Comparison of ENCODE assay signal across 13 cellular contexts in genomic region chr11:34235189-34235588, GRCh38.
DNase-seq lines count a peak whose midpoint lies in the region; ATAC-seq and TF ChIP-seq lines count a peak whose summit lies in the region.
"Had no signal": no experiment of that assay in that cellular context is flagged by ENCODE, and none has a peak within 500 bp of the region (broad histone marks: within the 10 kb centered on the region; RNA-seq: fewer than 3 reads in every experiment).

No MANE protein-coding gene starts in this region.

- ATAC-seq in HG02642 (IDR thresholded peaks at IDR 0.05; ENCODE audit: poor library complexity, unreplicated experiment) (peak; percentile 29), T-helper 17 cell (peak; percentile 44)
- no peak for ATAC-seq in stimulated activated naive B cell treated with anti-CD40 and anti-IgM and Interleukin-4, amounts not matched to agents 10 μg/mL and 1 μg/mL and 100 μg/mL, for 72 hours (replicated peaks)

- no peaks in the 10 kb centered on the region for H3K27me3 ChIP-seq in Caco-2 (replicated peaks; ENCODE audit: control insufficient read depth, insufficient read depth, low read length)
- H3K27me3 ChIP-seq: right atrium auricular region had no signal

- POLR2A ChIA-PET in Caco-2 (lab: Charles Lee), result no interaction called here

- H3K9me3 Mint-ChIP-seq in activated T-cell treated with anti-CD3 and anti-CD28 coated beads, Interleukin-2, amount 50 U/mL, for 24 hours, result no peaks in the 10 kb centered on the region
- peaks cover 0 to 1% of the 10 kb centered on the region in 2 donors for H3K9me3 Mint-ChIP-seq in stimulated activated naive B cell treated with anti-CD40 and anti-IgM and Interleukin-4, amounts not matched to agents 10 μg/mL and 1 μg/mL and 100 μg/mL, for 72 hours
- H3K9me3 Mint-ChIP-seq in Caco-2 (ENCODE audit: unreplicated experiment), result no peaks in the 10 kb centered on the region

- no peak overlapping the region for H3K4me3 ChIP-seq in Caco-2 (ENCODE audit: low read depth, low read length)
- H3K4me3 ChIP-seq: right atrium auricular region, SK-N-MC had no signal

- H3K36me3 Mint-ChIP-seq in activated T-cell treated with anti-CD3 and anti-CD28 coated beads, Interleukin-2, amount 50 U/mL, for 24 hours (ENCODE audit: low read depth), result no peaks in the 10 kb centered on the region
- H3K36me3 Mint-ChIP-seq in T-helper 17 cell (ENCODE audit: low read depth) (no peaks in the 10 kb centered on the region), Caco-2 (ENCODE audit: insufficient read depth, unreplicated experiment) (no peaks in the 10 kb centered on the region)
- peaks cover 2 to 25% of the 10 kb centered on the region in 2 donors for H3K36me3 Mint-ChIP-seq in stimulated activated naive B cell treated with anti-CD40 and anti-IgM and Interleukin-4, amounts not matched to agents 10 μg/mL and 1 μg/mL and 100 μg/mL, for 72 hours

- H3K4me1 Mint-ChIP-seq in activated T-cell treated with anti-CD3 and anti-CD28 coated beads, Interleukin-2, amount 50 U/mL, for 24 hours (ENCODE audit: low read depth), result peaks cover 74% of the 10 kb centered on the region
- H3K4me1 Mint-ChIP-seq in T-helper 17 cell (peaks cover 8% of the 10 kb centered on the region), Caco-2 (ENCODE audit: low read depth, unreplicated experiment) (peaks cover 13% of the 10 kb centered on the region)
- peaks cover 62 to 96% of the 10 kb centered on the region in 2 donors for H3K4me1 Mint-ChIP-seq in stimulated activated naive B cell treated with anti-CD40 and anti-IgM and Interleukin-4, amounts not matched to agents 10 μg/mL and 1 μg/mL and 100 μg/mL, for 72 hours

- H3K4me3 Mint-ChIP-seq in activated T-cell treated with anti-CD3 and anti-CD28 coated beads, Interleukin-2, amount 50 U/mL, for 24 hours, result peak overlapping the region; percentile 28
- no peak overlapping the region for H3K4me3 Mint-ChIP-seq in T-helper 17 cell
- H3K4me3 Mint-ChIP-seq in stimulated activated naive B cell treated with anti-CD40 and anti-IgM and Interleukin-4, amounts not matched to agents 10 μg/mL and 1 μg/mL and 100 μg/mL, for 72 hours, result no peak overlapping the region
- no peak overlapping the region for H3K4me3 Mint-ChIP-seq in Caco-2 (ENCODE audit: unreplicated experiment)

- CTCF ChIA-PET in Caco-2 (lab: Charles Lee), result no interaction called here

- no peaks in the 10 kb centered on the region for H3K9me3 ChIP-seq in T-helper 17 cell (ENCODE audit: control insufficient read depth, low read length, poor library complexity, severe bottlenecking)
- H3K9me3 ChIP-seq in Caco-2, result no peaks in the 10 kb centered on the region
- H3K9me3 ChIP-seq: right atrium auricular region had no signal

- TF ChIP-seq CTCF in Caco-2 (IDR thresholded peaks at IDR 0.05; ENCODE audit: insufficient read depth in 1 of 2, low read depth in 1 of 2, low read length in 1 of 2, severe bottlenecking in 1 of 2, unreplicated experiment in 1 of 2), result no peak

- no peak for DNase-seq in activated T-cell treated with anti-CD3 and anti-CD28 coated beads, Interleukin-2, amount 50 U/mL, for 24 hours
- no peak for DNase-seq in activated T-cell treated with anti-CD3 and anti-CD28 coated beads, Interleukin-2, amount 50 U/mL, for 1 hour
- DNase-seq in T-helper 17 cell (no peak), D341Med (ENCODE audit: low spot score) (no peak), Caco-2 (no peak)
- no peak for DNase-seq in stimulated activated naive B cell treated with anti-CD40 and anti-IgM and Interleukin-4, amounts not matched to agents 10 μg/mL and 1 μg/mL and 100 μg/mL, for 72 hours
- no peak for DNase-seq in activated CD8-positive, alpha-beta memory T cell treated with anti-CD3 and anti-CD28 coated beads, Interleukin-2, amount 50 U/mL, for 4 hours
- DNase-seq: activated CD4-positive, alpha-beta T cell treated with anti-CD3 and anti-CD28 coated beads, Interleukin-2, amount 50 U/mL, for 4 hours; GF-D8; NCI-H1092 treated with DMSO at 0.1 percent for 48 hours had no signal

- peak overlapping the region; percentile 89 for H3K27ac Mint-ChIP-seq in activated T-cell treated with anti-CD3 and anti-CD28 coated beads, Interleukin-2, amount 50 U/mL, for 24 hours
- no peak overlapping the region for H3K27ac Mint-ChIP-seq in T-helper 17 cell
- peak overlapping the region; percentile 82 for H3K27ac Mint-ChIP-seq in stimulated activated naive B cell treated with anti-CD40 and anti-IgM and Interleukin-4, amounts not matched to agents 10 μg/mL and 1 μg/mL and 100 μg/mL, for 72 hours
- H3K27ac Mint-ChIP-seq in Caco-2 (ENCODE audit: unreplicated experiment), result no peak overlapping the region

- H3K4me1 ChIP-seq in Caco-2, result peaks cover 9% of the 10 kb centered on the region

- BruUV-seq in Caco-2 (replicated peaks; lab: Mats Ljungman, UMichigan), result no TSS peak

- peaks cover 3% of the 10 kb centered on the region for H3K27me3 Mint-ChIP-seq in activated T-cell treated with anti-CD3 and anti-CD28 coated beads, Interleukin-2, amount 50 U/mL, for 24 hours
- H3K27me3 Mint-ChIP-seq in T-helper 17 cell (peaks cover 14% of the 10 kb centered on the region), Caco-2 (ENCODE audit: insufficient read depth, unreplicated experiment) (no peaks in the 10 kb centered on the region)
- no peaks in the 10 kb centered on the region for H3K27me3 Mint-ChIP-seq in stimulated activated naive B cell treated with anti-CD40 and anti-IgM and Interleukin-4, amounts not matched to agents 10 μg/mL and 1 μg/mL and 100 μg/mL, for 72 hours

- H3K36me3 ChIP-seq in Caco-2 (ENCODE audit: control insufficient read depth, insufficient read depth, low read length), result no peaks in the 10 kb centered on the region
- H3K36me3 ChIP-seq: right atrium auricular region had no signal

- intact Hi-C loops in Caco-2 (cut with micrococcal nuclease; ENCODE audit: unreplicated experiment), result no loop called here

Comparison
In these comparisons a context has a peak if more than half of its experiments do, and no peak if none do; other contexts are left out.
1. H3K27ac Mint-ChIP-seq: peak in activated T-cell treated with anti-CD3 and anti-CD28 coated beads, Interleukin-2, amount 50 U/mL, for 24 hours (single experiment) and stimulated activated naive B cell treated with anti-CD40 and anti-IgM and Interleukin-4, amounts not matched to agents 10 μg/mL and 1 μg/mL and 100 μg/mL, for 72 hours (single experiment); none in T-helper 17 cell (single experiment) and Caco-2 (single experiment).
2. ATAC-seq: peak in HG02642 (single experiment) and T-helper 17 cell (single experiment); none in stimulated activated naive B cell treated with anti-CD40 and anti-IgM and Interleukin-4, amounts not matched to agents 10 μg/mL and 1 μg/mL and 100 μg/mL, for 72 hours (0 of 2).